Comparison of ENCODE assay signal across 1 cellular context in genomic region chr10:44390585-44391072, GRCh38.
TF ChIP-seq lines count a peak whose summit lies in the region.

No MANE protein-coding gene starts in this region.

TF ChIP-seq in HepG2, 621 proteins besides CTCF, POLR2A, EP300 and RAD21 (continued from another document):
- TF ChIP-seq PCBP2 (optimal IDR thresholded peaks at IDR 0.05; ENCODE audit: low read depth, low read length, poor library complexity, severe bottlenecking) (no peak), NFAT5 (CRISPR knock-in tag; IDR thresholded peaks at IDR 0.05) (no peak), HNF4G (IDR thresholded peaks at IDR 0.05; ENCODE audit: borderline replicate concordance, low read depth, low read length) (0 out of 2 replicates have a peak, but pooled peaks have one; percentile 20), HNF4G (CRISPR knock-in tag; IDR thresholded peaks at IDR 0.05; ENCODE audit: borderline replicate concordance, low read depth) (no peak), ZSCAN5A (CRISPR knock-in tag; IDR thresholded peaks at IDR 0.05; ENCODE audit: borderline replicate concordance) (no peak), TEAD3 (CRISPR knock-in tag; optimal IDR thresholded peaks at IDR 0.05; ENCODE audit: borderline replicate concordance) (peak; percentile 82), SOX6 (IDR thresholded peaks at IDR 0.05) (no peak), SOX6 (CRISPR knock-in tag; IDR thresholded peaks at IDR 0.05) (peak; percentile 24; the same call in 1 of the 2 replicates), SALL1 (CRISPR knock-in tag; IDR thresholded peaks at IDR 0.05) (0 out of 2 replicates have a peak, but pooled peaks have one; percentile 39), ELK4 (CRISPR knock-in tag; IDR thresholded peaks at IDR 0.05; ENCODE audit: borderline replicate concordance) (no peak), ETV5 (CRISPR knock-in tag; IDR thresholded peaks at IDR 0.05; ENCODE audit: borderline replicate concordance) (peak; percentile 31; the same call in 1 of the 2 replicates), ZNF18 (CRISPR knock-in tag; IDR thresholded peaks at IDR 0.05; ENCODE audit: insufficient replicate concordance) (peak; percentile 60), ZFP62 (CRISPR knock-in tag; IDR thresholded peaks at IDR 0.05) (no peak), STAT5B (CRISPR knock-in tag; IDR thresholded peaks at IDR 0.05) (no peak), HIC2 (CRISPR knock-in tag; IDR thresholded peaks at IDR 0.05; ENCODE audit: low read depth) (peak; percentile 49; the same call in 1 of the 2 replicates), TAF15 (IDR thresholded peaks at IDR 0.05; ENCODE audit: low read depth, low read length, poor library complexity, severe bottlenecking) (no peak), CEBPB (IDR thresholded peaks at IDR 0.05; ENCODE audit: borderline replicate concordance, low read depth, low read length) (peak; percentile 83)
TF ChIP-seq in HepG2: peak in this region for 11.
